Comparison of ENCODE assay signal across 19 cellular contexts in the genomic region with DNA sequence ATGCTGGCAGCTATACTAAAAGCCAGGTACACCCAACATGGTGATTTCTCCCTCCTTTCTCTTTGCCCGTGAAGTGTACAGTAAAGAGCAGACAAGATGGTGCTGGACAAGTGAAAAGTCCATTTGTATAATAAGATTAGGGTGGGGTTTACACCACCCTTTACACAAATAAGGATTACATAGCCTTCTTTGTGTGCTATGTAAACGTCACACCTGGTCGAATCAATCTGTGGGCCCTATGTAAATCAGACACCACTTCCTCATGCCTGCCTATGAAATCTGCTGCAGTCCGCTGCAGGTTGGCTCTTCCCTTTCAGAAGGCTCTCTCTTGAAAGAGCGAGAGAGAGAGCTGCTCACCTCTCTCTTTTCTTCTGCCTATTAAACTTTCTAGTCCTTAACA.
"Had no signal": no experiment of that assay in that cellular context is flagged by ENCODE, and none has a peak within 500 bp of the region (broad histone marks: within the 10 kb centered on the region; RNA-seq: fewer than 3 reads in every experiment).

No MANE protein-coding gene starts in this region.

- DNase-seq: activated B cell treated with CpG ODN at 0.5 μM for 24 hours; activated CD4-positive, alpha-beta T cell treated with anti-CD3 and anti-CD28 coated beads for 48 hours; activated naive CD4-positive, alpha-beta T cell; activated naive CD8-positive, alpha-beta T cell treated with anti-CD3 and anti-CD28 coated beads, Interleukin-2, amount 10 ng/mL, durations not matched to agents 7 days and 5 days; brain microvascular endothelial cell; foreskin fibroblast; hypothalamus; mesendoderm; nucleus accumbens; retina; stimulated activated CD4-positive, alpha-beta T cell treated with anti-CD3 and anti-CD28 coated beads, Interleukin-15, amount 100 ng/mL, for 24 hours; stimulated activated CD4-positive, alpha-beta T cell treated with anti-CD3 and anti-CD28 coated beads, Interleukin-4, amount 100 ng/mL, for 24 hours; stimulated activated naive CD4-positive, alpha-beta T cell; substantia nigra; transverse colon had no signal

- H3K27me3 Mint-ChIP-seq: activated B cell treated with CpG ODN at 0.5 μM for 24 hours; activated naive CD8-positive, alpha-beta T cell treated with anti-CD3 and anti-CD28 coated beads, Interleukin-2, amount 10 ng/mL, durations not matched to agents 7 days and 5 days; central memory CD8-positive, alpha-beta T cell had no signal

- H3K27ac Mint-ChIP-seq: activated B cell treated with CpG ODN at 0.5 μM for 24 hours; activated naive CD8-positive, alpha-beta T cell treated with anti-CD3 and anti-CD28 coated beads, Interleukin-2, amount 10 ng/mL, durations not matched to agents 7 days and 5 days; nephron had no signal

- H3K27ac ChIP-seq: brain microvascular endothelial cell, coronary artery, transverse colon, vagina had no signal

- H3K4me3 ChIP-seq: coronary artery, transverse colon, vagina had no signal

- H3K4me3 Mint-ChIP-seq: activated B cell treated with CpG ODN at 0.5 μM for 24 hours; activated naive CD8-positive, alpha-beta T cell treated with anti-CD3 and anti-CD28 coated beads, Interleukin-2, amount 10 ng/mL, durations not matched to agents 7 days and 5 days; central memory CD8-positive, alpha-beta T cell; nephron had no signal

- H3K4me1 Mint-ChIP-seq: activated B cell treated with CpG ODN at 0.5 μM for 24 hours; activated naive CD8-positive, alpha-beta T cell treated with anti-CD3 and anti-CD28 coated beads, Interleukin-2, amount 10 ng/mL, durations not matched to agents 7 days and 5 days; central memory CD8-positive, alpha-beta T cell; nephron had no signal

- H3K4me1 ChIP-seq: transverse colon, vagina had no signal

- H3K36me3 Mint-ChIP-seq: activated naive CD8-positive, alpha-beta T cell treated with anti-CD3 and anti-CD28 coated beads, Interleukin-2, amount 10 ng/mL, durations not matched to agents 7 days and 5 days had no signal

- H3K9me3 ChIP-seq: transverse colon, vagina had no signal

- H3K27me3 ChIP-seq: brain microvascular endothelial cell, transverse colon, vagina had no signal

- H3K36me3 ChIP-seq: brain microvascular endothelial cell, transverse colon, vagina had no signal
